Comparison of ENCODE assay signal across 26 cellular contexts in the genomic region with DNA sequence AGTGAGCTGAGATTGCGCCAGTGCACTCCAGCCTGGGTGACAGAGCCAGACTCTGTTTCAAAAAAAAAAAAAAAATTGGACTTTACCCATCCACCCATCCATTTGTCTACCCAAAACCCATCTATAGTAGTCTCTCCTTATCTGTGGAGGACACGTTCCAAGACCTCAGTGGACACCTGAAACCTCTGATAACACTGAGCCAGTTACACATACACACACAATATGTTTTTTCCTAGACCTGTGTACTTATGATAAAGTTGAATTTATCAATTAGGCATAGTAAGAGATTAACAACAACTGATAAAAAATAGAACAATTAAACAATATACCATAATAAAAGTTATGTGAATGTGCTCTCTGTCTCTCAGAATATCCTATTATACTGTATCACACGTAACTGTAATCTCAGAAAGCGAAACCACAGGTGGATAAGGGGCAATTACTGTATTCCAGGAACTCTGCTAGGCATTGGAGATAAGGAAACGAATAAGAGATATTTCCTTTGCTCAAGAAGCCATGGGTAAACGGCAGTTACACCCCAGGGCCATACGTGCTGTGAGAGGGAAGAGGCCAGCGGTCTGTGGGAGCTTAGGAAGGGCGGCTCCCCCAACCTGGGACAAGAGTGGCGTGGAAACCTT.
DNase-seq lines count a peak whose midpoint lies in the region; ATAC-seq, FAIRE-seq and TF ChIP-seq lines count a peak whose summit lies in the region.
"Had no signal": no experiment of that assay in that cellular context is flagged by ENCODE, and none has a peak within 500 bp of the region (broad histone marks: within the 10 kb centered on the region; RNA-seq: fewer than 3 reads in every experiment).

No MANE protein-coding gene starts in this region.

- peaks cover 7% of the 10 kb centered on the region for H3K27me3 ChIP-seq in DND-41 (ENCODE audit: insufficient read depth, low read length, poor library complexity)
- no peaks in the 10 kb centered on the region for H3K27me3 ChIP-seq in colonic mucosa
- H3K27me3 ChIP-seq in osteoblast (ENCODE audit: insufficient read depth, low read length) = peaks cover 4% of the 10 kb centered on the region
- no peaks in the 10 kb centered on the region for H3K27me3 ChIP-seq in right lobe of liver
- H3K27me3 ChIP-seq: BE2C had no signal

- DNase-seq in DND-41 (no peak), OCI-M1 (lab: John Stamatoyannopoulos, UW) (peak; percentile 88), colonic mucosa (no peak), osteoblast (ENCODE audit: insufficient read length, low spot score, missing footprints) (peak; percentile 23), NCI-H1092 (lab: John Stamatoyannopoulos, UW) (no peak), T1000 (lab: John Stamatoyannopoulos, UW) (no peak), right lobe of liver (no peak), RCC 7860 (ENCODE audit: low spot score) (no peak)
- DNase-seq: BE2C; CD4-positive, alpha-beta T cell; COR-L47; DMS79 treated with DMSO at 0.1 percent for 48 hours; H9; IMR-90; Kasumi-1; NCI-H1048; NCI-H1436 treated with DMSO at 0.1 percent for 48 hours; NCI-H2029; NCI-H2227 treated with DMSO at 0.1 percent for 48 hours; NCI-H510A; NK-92 treated with Interleukin-12 subunit alpha and Interleukin-12 subunit beta, amount 100 ng/mL, for 24 hours had no signal

- no peak overlapping the region for H3K4me3 ChIP-seq in DND-41 (ENCODE audit: low read depth in 1 of 2, low read length in 2 of 2)
- no peak overlapping the region for H3K4me3 ChIP-seq in colonic mucosa
- H3K4me3 ChIP-seq in osteoblast (ENCODE audit: insufficient read depth, low read length) = no peak overlapping the region
- no peak overlapping the region for H3K4me3 ChIP-seq in right lobe of liver
- H3K4me3 ChIP-seq: A549, SJSA1 had no signal

- H3K27ac ChIP-seq in DND-41 (ENCODE audit: low read length) = no peak overlapping the region
- peak overlapping the region; percentile 61 for H3K27ac ChIP-seq in colonic mucosa
- H3K27ac ChIP-seq in osteoblast (ENCODE audit: low read depth, low read length) = no peak overlapping the region
- no peak overlapping the region for H3K27ac ChIP-seq in right lobe of liver
- H3K27ac ChIP-seq: A549, SJSA1 had no signal

- H4K20me1 ChIP-seq in DND-41 (ENCODE audit: insufficient read depth, low read length) = no peaks in the 10 kb centered on the region
- H4K20me1 ChIP-seq in osteoblast (ENCODE audit: insufficient read depth, low read length) = no peaks in the 10 kb centered on the region

- intact Hi-C loops in colonic mucosa (cut with DNase I) = no loop called here
- intact Hi-C loops in right lobe of liver (cut with DNase I) = no loop called here

- H3K79me2 ChIP-seq in DND-41 (ENCODE audit: insufficient read depth, low read length) = no peaks in the 10 kb centered on the region
- no peaks in the 10 kb centered on the region for H3K79me2 ChIP-seq in osteoblast (ENCODE audit: insufficient read depth, low read length)

- H3K4me1 ChIP-seq in DND-41 (ENCODE audit: insufficient read depth, low read length) (peaks cover 5% of the 10 kb centered on the region; the same call in 1 of the 2 replicates), colonic mucosa (no peaks in the 10 kb centered on the region), osteoblast (ENCODE audit: insufficient read depth, low read length) (no peaks in the 10 kb centered on the region), right lobe of liver (no peaks in the 10 kb centered on the region)
- H3K4me1 ChIP-seq: A549, BE2C, SJSA1 had no signal

- ATAC-seq in DND-41 (ENCODE audit: insufficient read depth, low read depth) (peak; percentile 62; the same call in 2 of the 3 replicates), right lobe of liver (no peak)
- ATAC-seq: A549, Panc1 had no signal

- WGBS in right lobe of liver (ENCODE audit: insufficient coverage, low coverage, low lambda C conversion rate, missing lambda C conversion rate) = 31% methylated on average over 10 of the region's 10 CpGs

- no peak for FAIRE-seq in RCC 7860 (lab: Jason Lieb, UNC)
- FAIRE-seq: A549, GM12891, HTR-8/SVneo had no signal

- H3K9me3 ChIP-seq in DND-41 (ENCODE audit: insufficient read depth, low read length, severe bottlenecking) (no peaks in the 10 kb centered on the region), colonic mucosa (no peaks in the 10 kb centered on the region), osteoblast (ENCODE audit: low read depth, low read length) (no peaks in the 10 kb centered on the region), right lobe of liver (no peaks in the 10 kb centered on the region)
- H3K9me3 ChIP-seq: A549, BE2C, SJSA1 had no signal

- H3K4me2 ChIP-seq in DND-41 (ENCODE audit: insufficient read depth, low read length) = no peak overlapping the region
- no peak overlapping the region for H3K4me2 ChIP-seq in osteoblast (ENCODE audit: insufficient read depth, low read length)
- H3K4me2 ChIP-seq: A549 had no signal

- H3K36me3 ChIP-seq in DND-41 (ENCODE audit: insufficient read depth, low read length) (no peaks in the 10 kb centered on the region), colonic mucosa (no peaks in the 10 kb centered on the region), osteoblast (ENCODE audit: insufficient read depth, low read length) (no peaks in the 10 kb centered on the region), right lobe of liver (no peaks in the 10 kb centered on the region)
- H3K36me3 ChIP-seq: BE2C, SJSA1 had no signal

- H2AFZ ChIP-seq in DND-41 (ENCODE audit: low read depth, low read length) (no peak overlapping the region), osteoblast (ENCODE audit: low read length) (no peak overlapping the region)

- TF ChIP-seq CTCF in DND-41 (IDR thresholded peaks at IDR 0.05; ENCODE audit: borderline replicate concordance, extremely low read depth, low read length, poor library complexity, severe bottlenecking) (no peak), colonic mucosa (IDR thresholded peaks at IDR 0.05) (no peak), osteoblast (IDR thresholded peaks at IDR 0.05; ENCODE audit: extremely low read depth, low read depth, low read length) (no peak), right lobe of liver (IDR thresholded peaks at IDR 0.05) (no peak)

- TF ChIP-seq POLR2A in right lobe of liver (IDR thresholded peaks at IDR 0.05) = no peak

- H3K9ac ChIP-seq in DND-41 (ENCODE audit: low read depth, low read length) = no peak overlapping the region
- no peak overlapping the region for H3K9ac ChIP-seq in colonic mucosa (ENCODE audit: low read depth in 2 of 2, low read length in 2 of 2)

Comparison
In these comparisons a context has a peak if more than half of its experiments do, and no peak if none do; other contexts are left out.
1. DNase-seq: peak in OCI-M1 (single experiment) and osteoblast (single experiment); none in DND-41 (single experiment), colonic mucosa (single experiment), NCI-H1092 (single experiment), T1000 (single experiment), right lobe of liver (0 of 3) and RCC 7860 (single experiment).